Comparison of ENCODE assay signal across 16 cellular contexts in the genomic region with DNA sequence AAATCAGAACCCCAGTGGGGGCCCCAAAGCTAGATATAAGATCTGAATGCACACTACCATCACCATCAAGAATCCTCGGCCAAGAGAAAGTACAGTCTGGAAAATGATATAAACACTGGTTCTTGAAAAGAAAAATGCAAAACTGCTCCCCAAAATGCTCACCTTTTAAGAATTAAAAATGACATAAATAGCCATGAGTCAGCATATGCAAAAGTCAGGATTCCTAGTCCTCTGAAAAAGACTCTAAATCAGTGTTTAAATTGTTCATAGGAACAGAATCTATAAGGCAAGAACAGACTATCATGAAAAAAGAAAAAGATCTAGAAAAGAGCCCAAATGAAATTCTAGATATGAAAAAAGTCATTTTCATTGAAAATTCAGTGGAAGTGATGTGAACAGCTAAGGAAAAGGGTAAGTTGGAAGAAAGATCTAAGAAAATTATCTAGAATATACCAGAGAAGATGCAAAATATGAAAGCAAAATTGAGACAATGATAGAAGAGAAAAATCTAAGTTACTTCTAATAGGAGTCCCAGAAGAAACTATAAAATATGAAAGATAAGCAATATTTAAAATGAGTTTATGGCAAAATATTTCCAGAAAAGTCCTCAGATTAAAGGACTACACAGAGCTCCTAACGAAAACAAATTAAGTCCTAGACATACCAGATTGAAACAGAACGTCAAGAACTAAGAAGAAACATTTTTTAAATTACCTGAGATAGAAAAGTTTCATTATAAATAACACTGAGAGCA. TPM values are rescaled to one million over a fixed set of nuclear protein-coding genes. Genes with fewer than 3 reads are reported as not detected.
DNase-seq lines count a peak whose midpoint lies in the region; ATAC-seq and TF ChIP-seq lines count a peak whose summit lies in the region.
"Had no signal": no experiment of that assay in that cellular context is flagged by ENCODE, and none has a peak within 500 bp of the region (broad histone marks: within the 10 kb centered on the region; RNA-seq: fewer than 3 reads in every experiment).

No MANE protein-coding gene starts in this region.

- no peaks in the 10 kb centered on the region for H3K27me3 ChIP-seq in KMS-11 (ENCODE audit: insufficient read depth, low read depth)
- H3K27me3 ChIP-seq: dorsolateral prefrontal cortex, Peyer's patch had no signal

- DNase-seq in activated CD4-positive, alpha-beta T cell treated with anti-CD3 and anti-CD28 coated beads for 36 hours = no peak
- DNase-seq in activated CD4-positive, alpha-beta T cell treated with anti-CD3 and anti-CD28 coated beads, Interleukin-2, amount 50 U/mL, for 48 hours = no peak
- no peak for DNase-seq in activated naive CD4-positive, alpha-beta T cell treated with anti-CD3 and anti-CD28 coated beads, Interleukin-2, amount 50 U/mL, for 72 hours (ENCODE audit: low spot score in 2 of 2)
- DNase-seq in natural killer cell = no peak
- DNase-seq in islet precursor cell = no peak
- DNase-seq in NCI-H1417 treated with DMSO at 0.1 percent for 48 hours (lab: John Stamatoyannopoulos, UW) = no peak
- DNase-seq: hippocampal formation; left colon; NCI-H524 treated with DMSO at 0.1 percent for 48 hours; Peyer's patch; stimulated activated CD4-positive, alpha-beta T cell treated with anti-CD3 and anti-CD28 coated beads, Interleukin-15, amount 100 ng/mL, for 24 hours had no signal

- H3K4me1 ChIP-seq in KMS-11 (ENCODE audit: low read depth, poor library complexity, severe bottlenecking) = peaks cover 31% of the 10 kb centered on the region
- H3K4me1 ChIP-seq: Peyer's patch had no signal

- H2AFZ ChIP-seq in KMS-11 (ENCODE audit: low read depth) = no peak overlapping the region

- CTCF ChIA-PET in activated CD4-positive, alpha-beta T cell treated with anti-CD3 and anti-CD28 coated beads for 36 hours (lab: Charles Lee) = interaction anchor here (1.2 to 4.0 kb wide), 6 partner anchors 12 to 289 kb away, joined by 3 to 22 read pairs (median 6); no protein-coding TSS in a partner anchor

- peaks cover 37% of the 10 kb centered on the region for H3K4me1 Mint-ChIP-seq in activated CD4-positive, alpha-beta T cell treated with anti-CD3 and anti-CD28 coated beads for 36 hours
- H3K4me1 Mint-ChIP-seq in natural killer cell = peaks cover 59 to 68% of the 10 kb centered on the region in 2 donors

- H3K27me3 Mint-ChIP-seq in activated CD4-positive, alpha-beta T cell treated with anti-CD3 and anti-CD28 coated beads for 36 hours = no peaks in the 10 kb centered on the region
- no peaks in the 10 kb centered on the region for H3K27me3 Mint-ChIP-seq in natural killer cell (ENCODE audit: low read depth in 2 of 2)

- no peaks in the 10 kb centered on the region for H3K9me3 Mint-ChIP-seq in activated CD4-positive, alpha-beta T cell treated with anti-CD3 and anti-CD28 coated beads for 36 hours (ENCODE audit: low read depth)
- no peaks in the 10 kb centered on the region for H3K9me3 Mint-ChIP-seq in activated naive CD4-positive, alpha-beta T cell treated with anti-CD3 and anti-CD28 coated beads, Interleukin-2, amount 50 U/mL, for 72 hours
- H3K9me3 Mint-ChIP-seq in natural killer cell = no peaks in the 10 kb centered on the region

- no peak overlapping the region for H3K4me3 ChIP-seq in KMS-11 (IDR thresholded peaks at IDR 0.05; ENCODE audit: insufficient read depth, low read depth, low read length)
- H3K4me3 ChIP-seq: dorsolateral prefrontal cortex, Peyer's patch, psoas muscle had no signal

- peak overlapping the region; percentile 35 for H3K27ac Mint-ChIP-seq in activated CD4-positive, alpha-beta T cell treated with anti-CD3 and anti-CD28 coated beads for 36 hours
- H3K27ac Mint-ChIP-seq in activated naive CD4-positive, alpha-beta T cell treated with anti-CD3 and anti-CD28 coated beads, Interleukin-2, amount 50 U/mL, for 72 hours = peak overlapping the region; percentile 47 to 87
- H3K27ac Mint-ChIP-seq in natural killer cell = peak overlapping the region; percentile 69 to 100

- POLR2A ChIA-PET in activated CD4-positive, alpha-beta T cell treated with anti-CD3 and anti-CD28 coated beads for 36 hours (lab: Charles Lee) = no interaction called here

- H3K79me2 ChIP-seq in KMS-11 (ENCODE audit: insufficient read depth, low read depth) = peaks cover 12% of the 10 kb centered on the region; the same call in 1 of the 2 replicates

- no peaks in the 10 kb centered on the region for H3K36me3 ChIP-seq in KMS-11 (ENCODE audit: insufficient read depth)

- ATAC-seq in activated CD4-positive, alpha-beta T cell treated with anti-CD3 and anti-CD28 coated beads for 36 hours = no peak
- no peak for ATAC-seq in activated naive CD4-positive, alpha-beta T cell treated with anti-CD3 and anti-CD28 coated beads, Interleukin-2, amount 50 U/mL, for 72 hours
- ATAC-seq in natural killer cell (no peak), HG03097 (IDR thresholded peaks at IDR 0.05; ENCODE audit: low FRiP score, unreplicated experiment) (no peak)
- ATAC-seq: activated CD4-positive, CD25-positive, alpha-beta regulatory T cell treated with anti-CD3 and anti-CD28 coated beads, Interleukin-2, amount 50 U/mL, for 24 hours had no signal

- H3K27ac ChIP-seq in KMS-11 = peak overlapping the region; percentile 36; the same call in 1 of the 2 replicates
- H3K27ac ChIP-seq: Peyer's patch, psoas muscle had no signal

- H3K9ac ChIP-seq in KMS-11 = no peak overlapping the region

- intact Hi-C loops in activated CD4-positive, alpha-beta T cell treated with anti-CD3 and anti-CD28 coated beads for 36 hours (cut with DNase I, micrococcal nuclease) = no loop called here
- intact Hi-C loops in natural killer cell (cut with micrococcal nuclease) = no loop called here

- peaks cover 42% of the 10 kb centered on the region for H3K36me3 Mint-ChIP-seq in activated CD4-positive, alpha-beta T cell treated with anti-CD3 and anti-CD28 coated beads for 36 hours (ENCODE audit: low read depth)
- H3K36me3 Mint-ChIP-seq in activated naive CD4-positive, alpha-beta T cell treated with anti-CD3 and anti-CD28 coated beads, Interleukin-2, amount 50 U/mL, for 72 hours = peaks cover 0 to 27% of the 10 kb centered on the region in 2 donors
- no peaks in the 10 kb centered on the region for H3K36me3 Mint-ChIP-seq in natural killer cell

- H3K4me2 ChIP-seq in KMS-11 = no peak overlapping the region

- TF ChIP-seq CTCF in KMS-11 (conservative IDR thresholded peaks at IDR 0.05; ENCODE audit: low read depth, low read length) = no peak
- no peak for TF ChIP-seq CTCF in natural killer cell (IDR thresholded peaks at IDR 0.05)

- peaks cover 5% of the 10 kb centered on the region for H4K20me1 ChIP-seq in KMS-11 (ENCODE audit: insufficient read depth)

- H3K4me3 Mint-ChIP-seq in activated CD4-positive, alpha-beta T cell treated with anti-CD3 and anti-CD28 coated beads for 36 hours = no peak overlapping the region
- H3K4me3 Mint-ChIP-seq in natural killer cell = peak overlapping the region; percentile 40

RNA-seq across cellular contexts. Expression of a gene that starts 18.9 kb away (rescaled TPM):
- 100 to 1,000 TPM; 600 to 996 TPM for total RNA-seq in activated CD4-positive, alpha-beta T cell treated with anti-CD3 and anti-CD28 coated beads for 36 hours
- 100 to 1,000 TPM; 695 to 940 TPM for total RNA-seq in activated naive CD4-positive, alpha-beta T cell treated with anti-CD3 and anti-CD28 coated beads, Interleukin-2, amount 50 U/mL, for 72 hours
- 100 to 1,000 TPM; 473 to 627 (median 585) TPM for total RNA-seq in natural killer cell

RNA-seq across cellular contexts. Expression of a gene that starts 19.9 kb away (rescaled TPM):
- total RNA-seq in activated CD4-positive, alpha-beta T cell treated with anti-CD3 and anti-CD28 coated beads for 36 hours = 100 to 1,000 TPM; 173 to 300 TPM
- total RNA-seq in activated naive CD4-positive, alpha-beta T cell treated with anti-CD3 and anti-CD28 coated beads, Interleukin-2, amount 50 U/mL, for 72 hours = 100 to 1,000 TPM; 212 to 271 TPM
- total RNA-seq in natural killer cell = 100 to 1,000 TPM; 103 to 126 (median 109) TPM

RNA-seq across cellular contexts. Expression of a gene that starts 29.7 kb away (rescaled TPM):
- 10 to 100 TPM; 19.9 to 23.8 TPM for total RNA-seq in activated CD4-positive, alpha-beta T cell treated with anti-CD3 and anti-CD28 coated beads for 36 hours
- 10 to 100 TPM; 13.0 to 24.0 TPM for total RNA-seq in activated naive CD4-positive, alpha-beta T cell treated with anti-CD3 and anti-CD28 coated beads, Interleukin-2, amount 50 U/mL, for 72 hours
- 1 to 10 TPM in 1 of 3 donors, under 1 TPM in 2; 0.68 to 2.0 (median 1.00) TPM for total RNA-seq in natural killer cell

Comparison
In these comparisons a context has a peak if more than half of its experiments do, and no peak if none do; other contexts are left out.
1. RNA of a gene that starts 29.7 kb away (total RNA-seq): 13.0 to 24.0 TPM in activated naive CD4-positive, alpha-beta T cell treated with anti-CD3 and anti-CD28 coated beads, Interleukin-2, amount 50 U/mL, for 72 hours and 19.9 to 23.8 TPM in activated CD4-positive, alpha-beta T cell treated with anti-CD3 and anti-CD28 coated beads for 36 hours; 0.68 to 2.0 TPM in natural killer cell; every median in the first group is over 4 times any median in the second.
2. Peak in every context shown above with its lines, with median percentiles within 50 percentile points of each other: H3K27ac Mint-ChIP-seq.